28 cellular contexts compared by ENCODE assay signal in genomic region chr4:138756519-138756918, GRCh38.
"Had no signal": no experiment of that assay in that cellular context is flagged by ENCODE, and none has a peak within 500 bp of the region (broad histone marks: within the 10 kb centered on the region; RNA-seq: fewer than 3 reads in every experiment).

No MANE protein-coding gene starts in this region.

- H3K9ac ChIP-seq: neural progenitor cell, parathyroid adenoma had no signal

- H3K36me3 ChIP-seq: neural progenitor cell, ovary, spleen, suprapubic skin, tibial artery, transverse colon, upper lobe of right lung, uterus had no signal

- ATAC-seq: natural killer cell; psoas muscle; right cardiac atrium; sciatic nerve; stimulated activated memory B cell treated with anti-CD40 and anti-IgM and Interleukin-4, amounts not matched to agents 10 μg/mL and 1 μg/mL and 100 μg/mL, for 72 hours; stimulated activated naive CD8-positive, alpha-beta T cell treated with anti-CD3 and anti-CD28 coated beads, Interleukin-15, amount 100 ng/mL, for 72 hours; stimulated activated naive CD8-positive, alpha-beta T cell treated with anti-CD3 and anti-CD28 coated beads, Interleukin-15, Interleukin-2, amounts not matched to agents 100 U/mL and 50 U/mL, for 24 hours; upper lobe of right lung had no signal

- DNase-seq: natural killer cell; occipital lobe; ovary; posterior cingulate gyrus; psoas muscle; right cardiac atrium; spleen; stimulated activated CD4-positive, alpha-beta T cell treated with anti-CD3 and anti-CD28 coated beads, Interleukin-12 subunit alpha, Interleukin-12 subunit beta, amount 100 ng/mL, for 4 hours; stimulated activated CD4-positive, alpha-beta T cell treated with anti-CD3 and anti-CD28 coated beads, Interleukin-1b, Interleukin-23, amount 100 ng/mL, for 48 hours; stimulated activated CD4-positive, alpha-beta T cell treated with anti-CD3 and anti-CD28 coated beads, Interleukin-4, amount 100 ng/mL, for 1 hour; stimulated activated CD4-positive, alpha-beta T cell treated with anti-CD3 and anti-CD28 coated beads, Interleukin-4, amount 100 ng/mL, for 4 hours; stimulated activated CD8-positive, alpha-beta memory T cell treated with anti-CD3 and anti-CD28 coated beads, Interleukin-4, amount 100 ng/mL, for 48 hours; stimulated activated naive CD4-positive, alpha-beta T cell; stimulated activated naive CD8-positive, alpha-beta T cell treated with anti-CD3 and anti-CD28 coated beads, Interleukin-15, amount 100 ng/mL, for 72 hours; stimulated activated naive CD8-positive, alpha-beta T cell treated with anti-CD3 and anti-CD28 coated beads, Interleukin-15, Interleukin-2, amounts not matched to agents 100 U/mL and 50 U/mL, for 24 hours; substantia nigra; testis; tibial artery; transverse colon; upper lobe of right lung; uterus had no signal

- H3K27me3 ChIP-seq: neural progenitor cell, ovary, spleen, suprapubic skin, testis, tibial artery, transverse colon, upper lobe of right lung, uterus had no signal

- H3K79me2 ChIP-seq: parathyroid adenoma had no signal

- H3K9me3 ChIP-seq: ovary, testis, tibial artery, upper lobe of right lung, uterus had no signal

- H3K4me3 ChIP-seq: neural progenitor cell, ovary, psoas muscle, skin epidermis, smooth muscle cell, spleen, suprapubic skin, testis, tibial artery, transverse colon, upper lobe of right lung, uterus had no signal

- H3K4me2 ChIP-seq: neural progenitor cell, smooth muscle cell had no signal

- H3K4me1 ChIP-seq: psoas muscle, spleen, suprapubic skin, testis, tibial artery, transverse colon, upper lobe of right lung, uterus had no signal

- H3K27ac ChIP-seq: neural progenitor cell, ovary, parathyroid adenoma, psoas muscle, skin epidermis, spleen, suprapubic skin, testis, tibial artery, transverse colon, upper lobe of right lung, uterus had no signal

- H2AFZ ChIP-seq: neural progenitor cell, parathyroid adenoma had no signal
